1 cellular context compared by ENCODE assay signal in the genomic region with DNA sequence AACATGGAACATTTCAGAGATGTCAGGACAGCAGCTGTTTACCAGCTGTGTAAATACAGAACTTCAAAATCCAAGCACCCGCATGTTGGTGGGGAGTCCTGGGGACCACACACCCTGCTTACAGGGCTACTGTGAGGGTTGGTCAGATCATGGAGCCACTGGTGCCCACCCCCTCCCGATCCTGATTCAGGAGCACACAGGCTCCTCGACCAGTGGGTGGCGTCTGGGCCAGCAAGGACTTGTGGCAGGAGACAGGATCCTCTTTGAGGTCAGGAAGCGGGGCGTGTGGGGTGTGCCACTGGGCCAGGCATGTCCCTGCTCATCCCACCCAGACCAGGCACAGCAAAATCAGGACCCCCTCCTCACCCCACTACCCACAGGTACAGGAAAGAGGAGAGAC.
TF ChIP-seq lines count a peak whose summit lies in the region.

No MANE protein-coding gene starts in this region.

TF ChIP-seq in K562, 482 proteins besides CTCF, POLR2A, EP300 and RAD21:
- TF ChIP-seq ZBTB8A (IDR thresholded peaks at IDR 0.05; ENCODE audit: partially characterized antibody) (no peak), ZNF23 (CRISPR knock-in tag; IDR thresholded peaks at IDR 0.05) (no peak), JUND (IDR thresholded peaks at IDR 0.05; ENCODE audit: borderline replicate concordance, low read depth, low read length) (no peak), JUND (tag; IDR thresholded peaks at IDR 0.05; ENCODE audit: borderline replicate concordance, low read depth, low read length) (no peak), HLTF (IDR thresholded peaks at IDR 0.05) (no peak)
- TF ChIP-seq, protein P1, sequence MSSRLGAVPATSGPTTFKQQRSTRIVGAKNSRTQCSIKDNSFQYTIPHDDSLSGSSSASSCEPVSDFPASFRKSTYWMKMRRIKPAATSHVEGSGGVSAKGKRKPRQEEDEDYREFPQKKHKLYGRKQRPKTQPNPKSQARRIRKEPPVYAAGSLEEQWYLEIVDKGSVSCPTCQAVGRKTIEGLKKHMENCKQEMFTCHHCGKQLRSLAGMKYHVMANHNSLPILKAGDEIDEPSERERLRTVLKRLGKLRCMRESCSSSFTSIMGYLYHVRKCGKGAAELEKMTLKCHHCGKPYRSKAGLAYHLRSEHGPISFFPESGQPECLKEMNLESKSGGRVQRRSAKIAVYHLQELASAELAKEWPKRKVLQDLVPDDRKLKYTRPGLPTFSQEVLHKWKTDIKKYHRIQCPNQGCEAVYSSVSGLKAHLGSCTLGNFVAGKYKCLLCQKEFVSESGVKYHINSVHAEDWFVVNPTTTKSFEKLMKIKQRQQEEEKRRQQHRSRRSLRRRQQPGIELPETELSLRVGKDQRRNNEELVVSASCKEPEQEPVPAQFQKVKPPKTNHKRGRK (tag; IDR thresholded peaks at IDR 0.05), result no peak
